17 cellular contexts compared by ENCODE assay signal in genomic region chr1:18486195-18486594, GRCh38. TPM values are rescaled to one million over a fixed set of nuclear protein-coding genes. Genes with fewer than 3 reads are reported as not detected.
DNase-seq lines count a peak whose midpoint lies in the region; ATAC-seq and TF ChIP-seq lines count a peak whose summit lies in the region.
"Had no signal": no experiment of that assay in that cellular context is flagged by ENCODE, and none has a peak within 500 bp of the region (broad histone marks: within the 10 kb centered on the region; RNA-seq: fewer than 3 reads in every experiment).

No MANE protein-coding gene starts in this region.

- DNase-seq in activated CD8-positive, alpha-beta memory T cell treated with anti-CD3 and anti-CD28 coated beads for 24 hours: peak; percentile 19
- no peak for DNase-seq in activated CD8-positive, alpha-beta memory T cell treated with anti-CD3 and anti-CD28 coated beads, Interleukin-2, amount 10 ng/mL, durations not matched to agents 7 days and 5 days
- DNase-seq in NCI-H748 (lab: John Stamatoyannopoulos, UW; ENCODE audit: unreplicated experiment) (peak; percentile 57), hepatocyte (ENCODE audit: low spot score) (no peak), spleen (peak; percentile 34), immature natural killer cell (no peak)
- no peak for DNase-seq in activated CD4-positive, CD25-positive, alpha-beta regulatory T cell (lab: John Stamatoyannopoulos, UW)
- DNase-seq: activated CD4-positive, alpha-beta T cell treated with anti-CD3 and anti-CD28 coated beads for 36 hours; activated T-cell treated with anti-CD3 and anti-CD28 coated beads for 4 hours; HFFc6; NCI-H345; T-helper 17 cell had no signal

- no peak for TF ChIP-seq POLR2A in spleen (IDR thresholded peaks at IDR 0.05)

- WGBS in hepatocyte (ENCODE audit: low lambda C conversion rate, missing lambda C conversion rate): 43% methylated on average over 7 of the region's 7 CpGs
- WGBS in spleen, 5 donors: 45 to 52% (median 49%) methylated on average over 7 of the region's 7 CpGs

- no peaks in the 10 kb centered on the region for H3K9me3 ChIP-seq in hepatocyte (ENCODE audit: low read depth)
- H3K9me3 ChIP-seq in spleen: peaks cover 0 to 7% (median 0%) of the 10 kb centered on the region in 8 donors
- H3K9me3 ChIP-seq: Caco-2, prostate gland had no signal

- H3K4me3 ChIP-seq in hepatocyte: no peak overlapping the region
- no peak overlapping the region for H3K4me3 ChIP-seq in spleen
- H3K4me3 ChIP-seq: prostate gland had no signal

- H3K79me2 ChIP-seq in hepatocyte: no peaks in the 10 kb centered on the region

- no peak overlapping the region for H3K4me3 Mint-ChIP-seq in activated CD8-positive, alpha-beta memory T cell treated with anti-CD3 and anti-CD28 coated beads, Interleukin-2, amount 10 ng/mL, durations not matched to agents 7 days and 5 days
- H3K4me3 Mint-ChIP-seq in immature natural killer cell: no peak overlapping the region
- H3K4me3 Mint-ChIP-seq: activated CD4-positive, alpha-beta T cell treated with anti-CD3 and anti-CD28 coated beads for 36 hours; HFFc6; T-helper 17 cell had no signal

- no peaks in the 10 kb centered on the region for H3K36me3 ChIP-seq in hepatocyte (replicated peaks; ENCODE audit: insufficient read depth, low read depth)
- H3K36me3 ChIP-seq in spleen: no peaks in the 10 kb centered on the region
- H3K36me3 ChIP-seq: prostate gland had no signal

- H3K4me1 ChIP-seq in hepatocyte (ENCODE audit: insufficient read depth): peaks cover 7% of the 10 kb centered on the region
- H3K4me1 ChIP-seq in spleen: peaks cover 0 to 11% (median 0%) of the 10 kb centered on the region in 6 donors
- H3K4me1 ChIP-seq: prostate gland had no signal

- H3K27ac Mint-ChIP-seq in activated CD8-positive, alpha-beta memory T cell treated with anti-CD3 and anti-CD28 coated beads, Interleukin-2, amount 10 ng/mL, durations not matched to agents 7 days and 5 days: no peak overlapping the region
- no peak overlapping the region for H3K27ac Mint-ChIP-seq in immature natural killer cell
- H3K27ac Mint-ChIP-seq: activated CD4-positive, alpha-beta T cell treated with anti-CD3 and anti-CD28 coated beads for 36 hours; HFFc6; T-helper 17 cell had no signal

- intact Hi-C loops in spleen (cut with DNase I; ENCODE audit: low total_unique reads): no loop called here

- TF ChIP-seq CTCF in hepatocyte (IDR thresholded peaks at IDR 0.05; ENCODE audit: poor library complexity) (peak; percentile 30), spleen (IDR thresholded peaks at IDR 0.05 in 8 of 11, conservative IDR thresholded peaks at IDR 0.05 in 3 of 11) (no peak)

- no peaks in the 10 kb centered on the region for H3K9me2 ChIP-seq in hepatocyte (replicated peaks; ENCODE audit: insufficient read depth)

- H3K27ac ChIP-seq in hepatocyte: no peak overlapping the region
- H3K27ac ChIP-seq in spleen: no peak overlapping the region
- H3K27ac ChIP-seq: prostate gland had no signal

- no peaks in the 10 kb centered on the region for H3K36me3 Mint-ChIP-seq in activated CD8-positive, alpha-beta memory T cell treated with anti-CD3 and anti-CD28 coated beads, Interleukin-2, amount 10 ng/mL, durations not matched to agents 7 days and 5 days
- no peaks in the 10 kb centered on the region for H3K36me3 Mint-ChIP-seq in immature natural killer cell

- peaks cover 7% of the 10 kb centered on the region for H3K9me3 Mint-ChIP-seq in activated CD8-positive, alpha-beta memory T cell treated with anti-CD3 and anti-CD28 coated beads, Interleukin-2, amount 10 ng/mL, durations not matched to agents 7 days and 5 days (ENCODE audit: low read depth)
- H3K9me3 Mint-ChIP-seq in immature natural killer cell: no peaks in the 10 kb centered on the region

- H3K27me3 ChIP-seq in hepatocyte: no peaks in the 10 kb centered on the region
- peaks cover 0 to 75% (median 0%) of the 10 kb centered on the region in 7 donors for H3K27me3 ChIP-seq in spleen (replicated peaks in 1 of 7)

- no peak overlapping the region for H2AFZ ChIP-seq in hepatocyte

- no peaks in the 10 kb centered on the region for H3K27me3 Mint-ChIP-seq in activated CD8-positive, alpha-beta memory T cell treated with anti-CD3 and anti-CD28 coated beads, Interleukin-2, amount 10 ng/mL, durations not matched to agents 7 days and 5 days
- H3K27me3 Mint-ChIP-seq in immature natural killer cell (ENCODE audit: low read depth in 3 of 3): peaks cover 0 to 10% (median 4%) of the 10 kb centered on the region in 3 donors

- H3K4me1 Mint-ChIP-seq in activated CD8-positive, alpha-beta memory T cell treated with anti-CD3 and anti-CD28 coated beads, Interleukin-2, amount 10 ng/mL, durations not matched to agents 7 days and 5 days: peaks cover 2% of the 10 kb centered on the region
- no peaks in the 10 kb centered on the region for H3K4me1 Mint-ChIP-seq in immature natural killer cell
- H3K4me1 Mint-ChIP-seq: activated CD4-positive, alpha-beta T cell treated with anti-CD3 and anti-CD28 coated beads for 36 hours had no signal

- no peak overlapping the region for H3K4me2 ChIP-seq in hepatocyte

- no peaks in the 10 kb centered on the region for H4K20me1 ChIP-seq in hepatocyte (ENCODE audit: insufficient read depth, poor library complexity, severe bottlenecking)

- CTCF ChIA-PET in activated CD8-positive, alpha-beta memory T cell treated with anti-CD3 and anti-CD28 coated beads, Interleukin-2, amount 10 ng/mL, durations not matched to agents 7 days and 5 days (lab: Charles Lee): interaction anchor here (1.0 kb wide), 1 partner anchor 10 kb away, joined by 3 read pairs; no protein-coding TSS in a partner anchor

- ATAC-seq in activated CD8-positive, alpha-beta memory T cell treated with anti-CD3 and anti-CD28 coated beads, Interleukin-2, amount 10 ng/mL, durations not matched to agents 7 days and 5 days: no peak
- no peak for ATAC-seq in GM21515 (IDR thresholded peaks at IDR 0.05; ENCODE audit: unreplicated experiment)
- ATAC-seq: activated CD4-positive, alpha-beta T cell treated with anti-CD3 and anti-CD28 coated beads for 36 hours; T-helper 17 cell had no signal

RNA-seq across cellular contexts. Expression of gene KLHDC7A, which starts 5.5 kb away (rescaled TPM):
- not detected for total RNA-seq in activated CD8-positive, alpha-beta memory T cell treated with anti-CD3 and anti-CD28 coated beads, Interleukin-2, amount 10 ng/mL, durations not matched to agents 7 days and 5 days
- 2.3 and 2.4 TPM in 2 replicates for total RNA-seq in hepatocyte
- polyA plus RNA-seq in hepatocyte: 0.56 and 2.2 TPM in 2 replicates
- not detected for total RNA-seq in spleen
- not detected for polyA plus RNA-seq in spleen
- not detected for polyA plus RNA-seq in immature natural killer cell
- total RNA-seq: activated CD4-positive, alpha-beta T cell treated with anti-CD3 and anti-CD28 coated beads for 36 hours; endothelial cell of umbilical vein; HFFc6; RPMI7951; T-helper 17 cell had no signal
- polyA plus RNA-seq: endothelial cell of umbilical vein had no signal

Comparison
In these comparisons a context has a peak if more than half of its experiments do, and no peak if none do; other contexts are left out.
1. DNase-seq: peak in activated CD8-positive, alpha-beta memory T cell treated with anti-CD3 and anti-CD28 coated beads for 24 hours (single experiment), NCI-H748 (single experiment) and spleen (single experiment); none in activated CD8-positive, alpha-beta memory T cell treated with anti-CD3 and anti-CD28 coated beads, Interleukin-2, amount 10 ng/mL, durations not matched to agents 7 days and 5 days (single experiment), hepatocyte (single experiment), activated CD4-positive, CD25-positive, alpha-beta regulatory T cell (0 of 4) and immature natural killer cell (0 of 3).